ENCODE assay signal across 1 cellular context in the genomic region with DNA sequence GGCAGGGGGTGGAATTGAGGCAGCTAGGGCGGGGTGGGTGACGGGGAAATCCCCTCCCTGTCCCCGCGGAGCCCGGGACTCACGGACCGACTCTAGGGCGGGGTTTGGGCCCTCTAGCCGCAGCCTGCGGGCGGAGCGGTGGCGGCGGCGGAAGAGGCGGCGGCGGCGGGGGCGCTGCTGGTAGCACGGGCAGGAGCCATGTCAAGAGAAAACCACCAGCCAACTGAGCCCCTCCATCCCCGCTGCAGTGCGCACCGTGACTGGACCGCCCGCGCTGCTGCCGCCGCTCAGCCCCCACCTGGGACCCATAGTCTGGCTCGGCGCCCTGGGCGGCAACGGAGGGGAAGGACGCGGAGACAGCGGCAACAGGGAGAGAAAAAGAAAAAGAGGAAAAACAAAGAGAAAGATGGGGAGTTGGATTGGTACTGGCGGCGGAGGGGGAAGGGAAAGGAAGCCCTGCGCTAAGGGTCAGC.
TF ChIP-seq lines count a peak whose summit lies in the region.

No MANE protein-coding gene starts in this region.

TF ChIP-seq in HepG2, 621 proteins besides CTCF, POLR2A, EP300 and RAD21 (continued from another document):
- peak; percentile 8; the same call in 1 of the 2 replicates for TF ChIP-seq ZFP36L1 (CRISPR knock-in tag; IDR thresholded peaks at IDR 0.05)
- no peak for TF ChIP-seq HMG20A (CRISPR knock-in tag; IDR thresholded peaks at IDR 0.05; ENCODE audit: borderline replicate concordance)
- TF ChIP-seq MED13 (CRISPR knock-in tag; IDR thresholded peaks at IDR 0.05): no peak
- peak; percentile 66 for TF ChIP-seq CHD2 (IDR thresholded peaks at IDR 0.05; ENCODE audit: low read depth, low read length)
- TF ChIP-seq ZKSCAN1 (IDR thresholded peaks at IDR 0.05; ENCODE audit: low read length): no peak
- no peak for TF ChIP-seq LCORL (IDR thresholded peaks at IDR 0.05)
- TF ChIP-seq LCORL (CRISPR knock-in tag; IDR thresholded peaks at IDR 0.05): no peak
- TF ChIP-seq, protein P1, sequence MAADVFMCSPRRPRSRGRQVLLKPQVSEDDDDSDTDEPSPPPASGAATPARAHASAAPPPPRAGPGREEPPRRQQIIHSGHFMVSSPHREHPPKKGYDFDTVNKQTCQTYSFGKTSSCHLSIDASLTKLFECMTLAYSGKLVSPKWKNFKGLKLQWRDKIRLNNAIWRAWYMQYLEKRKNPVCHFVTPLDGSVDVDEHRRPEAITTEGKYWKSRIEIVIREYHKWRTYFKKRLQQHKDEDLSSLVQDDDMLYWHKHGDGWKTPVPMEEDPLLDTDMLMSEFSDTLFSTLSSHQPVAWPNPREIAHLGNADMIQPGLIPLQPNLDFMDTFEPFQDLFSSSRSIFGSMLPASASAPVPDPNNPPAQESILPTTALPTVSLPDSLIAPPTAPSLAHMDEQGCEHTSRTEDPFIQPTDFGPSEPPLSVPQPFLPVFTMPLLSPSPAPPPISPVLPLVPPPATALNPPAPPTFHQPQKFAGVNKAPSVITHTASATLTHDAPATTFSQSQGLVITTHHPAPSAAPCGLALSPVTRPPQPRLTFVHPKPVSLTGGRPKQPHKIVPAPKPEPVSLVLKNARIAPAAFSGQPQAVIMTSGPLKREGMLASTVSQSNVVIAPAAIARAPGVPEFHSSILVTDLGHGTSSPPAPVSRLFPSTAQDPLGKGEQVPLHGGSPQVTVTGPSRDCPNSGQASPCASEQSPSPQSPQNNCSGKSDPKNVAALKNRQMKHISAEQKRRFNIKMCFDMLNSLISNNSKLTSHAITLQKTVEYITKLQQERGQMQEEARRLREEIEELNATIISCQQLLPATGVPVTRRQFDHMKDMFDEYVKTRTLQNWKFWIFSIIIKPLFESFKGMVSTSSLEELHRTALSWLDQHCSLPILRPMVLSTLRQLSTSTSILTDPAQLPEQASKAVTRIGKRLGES (CRISPR knock-in tag; IDR thresholded peaks at IDR 0.05; ENCODE audit: borderline replicate concordance): no peak
- 0 out of 2 replicates have a peak, but pooled peaks have one; percentile 23 for TF ChIP-seq ZNF761 (CRISPR knock-in tag; conservative IDR thresholded peaks at IDR 0.05)
- peak; percentile 65; the same call in 1 of the 2 replicates for TF ChIP-seq MEIS1 (CRISPR knock-in tag; IDR thresholded peaks at IDR 0.05; ENCODE audit: borderline replicate concordance)
- no peak for TF ChIP-seq HMGA1 (CRISPR knock-in tag; conservative IDR thresholded peaks at IDR 0.05)
- TF ChIP-seq, protein P2, sequence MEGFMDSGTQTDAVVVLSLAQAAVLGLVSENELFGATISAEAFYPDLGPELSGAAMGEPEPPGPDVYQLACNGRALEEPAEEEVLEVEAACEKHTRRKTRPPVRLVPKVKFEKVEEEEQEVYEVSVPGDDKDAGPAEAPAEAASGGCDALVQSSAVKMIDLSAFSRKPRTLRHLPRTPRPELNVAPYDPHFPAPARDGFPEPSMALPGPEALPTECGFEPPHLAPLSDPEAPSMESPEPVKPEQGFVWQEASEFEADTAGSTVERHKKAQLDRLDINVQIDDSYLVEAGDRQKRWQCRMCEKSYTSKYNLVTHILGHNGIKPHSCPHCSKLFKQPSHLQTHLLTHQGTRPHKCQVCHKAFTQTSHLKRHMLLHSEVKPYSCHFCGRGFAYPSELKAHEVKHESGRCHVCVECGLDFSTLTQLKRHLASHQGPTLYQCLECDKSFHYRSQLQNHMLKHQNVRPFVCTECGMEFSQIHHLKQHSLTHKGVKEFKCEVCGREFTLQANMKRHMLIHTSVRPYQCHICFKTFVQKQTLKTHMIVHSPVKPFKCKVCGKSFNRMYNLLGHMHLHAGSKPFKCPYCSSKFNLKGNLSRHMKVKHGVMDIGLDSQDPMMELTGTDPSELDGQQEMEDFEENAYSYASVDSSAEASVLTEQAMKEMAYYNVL (CRISPR knock-in tag; IDR thresholded peaks at IDR 0.05; ENCODE audit: borderline replicate concordance): no peak
- TF ChIP-seq, protein P3, sequence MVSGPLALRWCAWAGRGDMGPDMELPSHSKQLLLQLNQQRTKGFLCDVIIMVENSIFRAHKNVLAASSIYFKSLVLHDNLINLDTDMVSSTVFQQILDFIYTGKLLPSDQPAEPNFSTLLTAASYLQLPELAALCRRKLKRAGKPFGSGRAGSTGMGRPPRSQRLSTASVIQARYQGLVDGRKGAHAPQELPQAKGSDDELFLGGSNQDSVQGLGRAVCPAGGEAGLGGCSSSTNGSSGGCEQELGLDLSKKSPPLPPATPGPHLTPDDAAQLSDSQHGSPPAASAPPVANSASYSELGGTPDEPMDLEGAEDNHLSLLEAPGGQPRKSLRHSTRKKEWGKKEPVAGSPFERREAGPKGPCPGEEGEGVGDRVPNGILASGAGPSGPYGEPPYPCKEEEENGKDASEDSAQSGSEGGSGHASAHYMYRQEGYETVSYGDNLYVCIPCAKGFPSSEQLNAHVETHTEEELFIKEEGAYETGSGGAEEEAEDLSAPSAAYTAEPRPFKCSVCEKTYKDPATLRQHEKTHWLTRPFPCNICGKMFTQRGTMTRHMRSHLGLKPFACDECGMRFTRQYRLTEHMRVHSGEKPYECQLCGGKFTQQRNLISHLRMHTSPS (CRISPR knock-in tag; IDR thresholded peaks at IDR 0.05; ENCODE audit: low read depth): no peak
- no peak for TF ChIP-seq HNF4G (IDR thresholded peaks at IDR 0.05; ENCODE audit: borderline replicate concordance, low read depth, low read length)
- no peak for TF ChIP-seq HNF4G (CRISPR knock-in tag; IDR thresholded peaks at IDR 0.05; ENCODE audit: borderline replicate concordance, low read depth)
- TF ChIP-seq ZNF878 (CRISPR knock-in tag; IDR thresholded peaks at IDR 0.05): no peak
- no peak for TF ChIP-seq ZNF12 (CRISPR knock-in tag; IDR thresholded peaks at IDR 0.05)
- TF ChIP-seq, protein P4, sequence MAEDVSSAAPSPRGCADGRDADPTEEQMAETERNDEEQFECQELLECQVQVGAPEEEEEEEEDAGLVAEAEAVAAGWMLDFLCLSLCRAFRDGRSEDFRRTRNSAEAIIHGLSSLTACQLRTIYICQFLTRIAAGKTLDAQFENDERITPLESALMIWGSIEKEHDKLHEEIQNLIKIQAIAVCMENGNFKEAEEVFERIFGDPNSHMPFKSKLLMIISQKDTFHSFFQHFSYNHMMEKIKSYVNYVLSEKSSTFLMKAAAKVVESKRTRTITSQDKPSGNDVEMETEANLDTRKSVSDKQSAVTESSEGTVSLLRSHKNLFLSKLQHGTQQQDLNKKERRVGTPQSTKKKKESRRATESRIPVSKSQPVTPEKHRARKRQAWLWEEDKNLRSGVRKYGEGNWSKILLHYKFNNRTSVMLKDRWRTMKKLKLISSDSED (CRISPR knock-in tag; IDR thresholded peaks at IDR 0.05): no peak
- TF ChIP-seq ZNF121 (CRISPR knock-in tag; IDR thresholded peaks at IDR 0.05): no peak
- no peak for TF ChIP-seq ZNF7 (CRISPR knock-in tag; IDR thresholded peaks at IDR 0.05)
